8 cellular contexts compared by ENCODE assay signal in the genomic region with DNA sequence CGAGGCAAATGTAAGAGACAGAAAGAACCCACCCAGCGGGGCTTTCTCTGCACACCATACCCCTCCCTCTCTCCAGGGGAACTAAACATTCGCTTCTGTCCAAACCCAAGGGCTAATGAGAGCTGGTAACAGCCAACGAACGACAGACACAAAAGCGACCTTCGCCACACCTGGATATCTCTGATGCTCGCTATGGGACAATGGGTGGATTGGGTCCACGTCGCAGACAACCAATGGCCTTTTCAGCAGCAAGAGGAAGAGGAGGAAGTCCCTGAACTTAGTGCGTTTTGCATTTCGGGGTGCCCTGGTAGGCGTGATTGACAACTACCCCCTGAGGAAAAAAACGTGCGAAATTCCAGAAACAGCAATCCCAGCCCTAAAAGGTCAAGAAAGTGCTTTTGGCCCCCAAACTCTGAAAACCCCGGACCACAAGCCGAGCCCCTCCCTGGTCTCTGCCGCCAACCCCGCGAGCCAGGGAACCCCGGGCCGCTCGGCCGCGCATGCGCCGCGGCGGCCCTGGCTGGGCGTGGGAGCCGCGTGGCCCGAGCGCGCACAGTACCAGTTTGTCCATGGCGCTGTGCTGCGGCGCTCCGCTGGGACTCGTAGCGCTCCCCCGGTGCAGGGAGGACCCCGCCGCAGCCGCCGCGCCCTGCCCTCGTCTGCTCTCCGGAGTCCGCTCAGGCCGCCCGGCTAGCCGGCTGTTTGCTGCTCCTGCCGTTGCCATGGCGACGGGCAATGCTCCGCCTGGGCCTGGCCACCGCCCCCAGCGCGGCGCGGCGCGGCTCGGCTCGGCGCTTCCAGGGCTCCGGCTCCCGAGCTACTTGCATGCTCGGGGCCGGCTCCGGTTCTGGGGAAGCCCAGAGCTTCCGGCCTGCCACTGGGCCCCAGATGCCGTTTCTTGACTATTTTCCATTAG.
DNase-seq lines count a peak whose midpoint lies in the region; ATAC-seq and TF ChIP-seq lines count a peak whose summit lies in the region.

No MANE protein-coding gene starts in this region.

- H3K4me3 ChIP-seq in fibroblast of the aortic adventitia (ENCODE audit: low read depth, low read length) (peak overlapping the region; percentile 68), subcutaneous abdominal adipose tissue (ENCODE audit: low read depth in 1 of 5, low read length in 5 of 5) (peak overlapping the region; percentile 62 to 84 (median 74))

- peak overlapping the region in 4 of 5 donors; percentile 16 to 74 (median 58) for H3K9ac ChIP-seq in subcutaneous abdominal adipose tissue (ENCODE audit: low read length in 5 of 5)

- H3K36me3 ChIP-seq in subcutaneous abdominal adipose tissue (ENCODE audit: control insufficient read depth in 5 of 5, insufficient read depth in 5 of 5, low read length in 5 of 5), result no peaks in the 10 kb centered on the region

- H3K36me3 Mint-ChIP-seq in Calu3 (ENCODE audit: insufficient read depth, unreplicated experiment) (peaks cover 21% of the 10 kb centered on the region), naive B cell (no peaks in the 10 kb centered on the region)
- H3K36me3 Mint-ChIP-seq in activated T-cell treated with anti-CD3 and anti-CD28 coated beads, Interleukin-2, amount 50 U/mL, for 4 hours (ENCODE audit: insufficient read depth), result no peaks in the 10 kb centered on the region

- no peaks in the 10 kb centered on the region for H3K27me3 ChIP-seq in subcutaneous abdominal adipose tissue (ENCODE audit: control insufficient read depth in 5 of 5, insufficient read depth in 4 of 5, low read length in 5 of 5)

- H3K27me3 Mint-ChIP-seq in Calu3 (ENCODE audit: unreplicated experiment) (no peaks in the 10 kb centered on the region), naive B cell (peaks cover 33 to 48% (median 37%) of the 10 kb centered on the region in 3 donors)
- peaks cover 31% of the 10 kb centered on the region for H3K27me3 Mint-ChIP-seq in activated T-cell treated with anti-CD3 and anti-CD28 coated beads, Interleukin-2, amount 50 U/mL, for 4 hours (ENCODE audit: low read depth)

- H3K27ac Mint-ChIP-seq in Calu3 (ENCODE audit: unreplicated experiment) (peak overlapping the region; percentile 91), naive B cell (peak overlapping the region in 4 of 6 donors; percentile 4 to 89 (median 57))

- H3K4me1 Mint-ChIP-seq in Calu3 (ENCODE audit: low read depth, unreplicated experiment), result peaks cover 34% of the 10 kb centered on the region
- H3K4me1 Mint-ChIP-seq in activated T-cell treated with anti-CD3 and anti-CD28 coated beads, Interleukin-2, amount 50 U/mL, for 4 hours (ENCODE audit: low read depth), result peaks cover 10% of the 10 kb centered on the region
- peaks cover 0 to 11% (median 6%) of the 10 kb centered on the region in 3 donors for H3K4me1 Mint-ChIP-seq in naive B cell

- H3K4me3 Mint-ChIP-seq in Calu3 (ENCODE audit: low read depth, unreplicated experiment), result peak overlapping the region; percentile 84
- H3K4me3 Mint-ChIP-seq in activated T-cell treated with anti-CD3 and anti-CD28 coated beads, Interleukin-2, amount 50 U/mL, for 4 hours, result peak overlapping the region; percentile 74
- peak overlapping the region; percentile 85 to 98 (median 95) for H3K4me3 Mint-ChIP-seq in naive B cell

- H3K9me3 Mint-ChIP-seq in Calu3 (ENCODE audit: low read depth, unreplicated experiment) (no peaks in the 10 kb centered on the region), naive B cell (no peaks in the 10 kb centered on the region)
- H3K9me3 Mint-ChIP-seq in activated T-cell treated with anti-CD3 and anti-CD28 coated beads, Interleukin-2, amount 50 U/mL, for 4 hours, result no peaks in the 10 kb centered on the region

- DNase-seq in Calu3 (peak; percentile 94), NCI-H524 treated with DMSO at 0.1 percent for 48 hours (lab: John Stamatoyannopoulos, UW) (peak; percentile 88), fibroblast of the aortic adventitia (ENCODE audit: low read depth) (peak; percentile 76), naive B cell (peak; percentile 66)
- DNase-seq in activated T-cell treated with anti-CD3 and anti-CD28 coated beads, Interleukin-2, amount 50 U/mL, for 4 hours, result no peak

- no peak for TF ChIP-seq CTCF in Calu3 (IDR thresholded peaks at IDR 0.05; ENCODE audit: unreplicated experiment)
- TF ChIP-seq CTCF in fibroblast of the aortic adventitia (IDR thresholded peaks at IDR 0.05; ENCODE audit: insufficient read depth, low read length), result no peak

- peaks cover 4 to 13% (median 11%) of the 10 kb centered on the region in 5 donors for H3K4me1 ChIP-seq in subcutaneous abdominal adipose tissue (ENCODE audit: control insufficient read depth in 5 of 5, insufficient read depth in 5 of 5, low read length in 5 of 5)

- CTCF ChIA-PET in Calu3 (lab: Charles Lee), result interaction anchor here (0.7 to 1.1 kb wide), 2 partner anchors 27 to 137 kb away, joined by 3 read pairs; no protein-coding TSS in a partner anchor

- no peaks in the 10 kb centered on the region for H3K9me3 ChIP-seq in subcutaneous abdominal adipose tissue (ENCODE audit: control insufficient read depth in 5 of 5, low read length in 5 of 5)

- ATAC-seq in GM19452 (IDR thresholded peaks at IDR 0.05; ENCODE audit: unreplicated experiment), result peak; percentile 97
- peak; percentile 86 for ATAC-seq in HG03469 (IDR thresholded peaks at IDR 0.05; ENCODE audit: unreplicated experiment)
- ATAC-seq in activated T-cell treated with anti-CD3 and anti-CD28 coated beads, Interleukin-2, amount 50 U/mL, for 4 hours, result peak; percentile 89 to 90
- peak; percentile 85 for ATAC-seq in naive B cell (ENCODE audit: low read depth in 2 of 2)

- BruUV-seq in Calu3 (replicated peaks; lab: Mats Ljungman, UMichigan), result no TSS peak

- intact Hi-C loops in Calu3 (cut with micrococcal nuclease; ENCODE audit: unreplicated experiment), result loop anchor here (2.0 kb wide), 1 partner anchor 25 kb away; no protein-coding TSS in a partner anchor

- peak overlapping the region; percentile 24 for H3K27ac ChIP-seq in subcutaneous abdominal adipose tissue (ENCODE audit: low read depth, low read length)
